1 cellular context compared by ENCODE assay signal in the genomic region with DNA sequence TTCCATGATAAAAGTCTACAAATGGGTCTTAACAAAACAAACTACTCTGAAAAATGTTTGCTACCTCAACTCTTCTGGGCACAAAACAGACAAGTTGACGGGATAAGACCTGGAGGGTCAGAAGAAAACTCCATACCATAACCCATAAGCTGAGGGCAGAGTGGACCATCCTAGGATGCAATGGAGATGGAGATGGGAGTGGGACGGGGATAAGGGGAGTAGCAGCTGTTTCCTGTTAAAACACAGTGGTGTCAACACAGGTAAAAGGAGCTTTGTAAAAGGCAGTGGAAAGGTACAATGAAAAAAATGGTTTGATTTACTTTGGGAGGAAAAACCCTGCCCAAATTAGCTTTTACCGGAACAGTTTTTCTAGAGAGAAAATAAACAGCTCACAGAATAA.
TF ChIP-seq lines count a peak whose summit lies in the region.

No MANE protein-coding gene starts in this region.

TF ChIP-seq in liver, 16 proteins besides CTCF, POLR2A, EP300 and RAD21 (continued from another document):
- TF ChIP-seq, protein P1, sequence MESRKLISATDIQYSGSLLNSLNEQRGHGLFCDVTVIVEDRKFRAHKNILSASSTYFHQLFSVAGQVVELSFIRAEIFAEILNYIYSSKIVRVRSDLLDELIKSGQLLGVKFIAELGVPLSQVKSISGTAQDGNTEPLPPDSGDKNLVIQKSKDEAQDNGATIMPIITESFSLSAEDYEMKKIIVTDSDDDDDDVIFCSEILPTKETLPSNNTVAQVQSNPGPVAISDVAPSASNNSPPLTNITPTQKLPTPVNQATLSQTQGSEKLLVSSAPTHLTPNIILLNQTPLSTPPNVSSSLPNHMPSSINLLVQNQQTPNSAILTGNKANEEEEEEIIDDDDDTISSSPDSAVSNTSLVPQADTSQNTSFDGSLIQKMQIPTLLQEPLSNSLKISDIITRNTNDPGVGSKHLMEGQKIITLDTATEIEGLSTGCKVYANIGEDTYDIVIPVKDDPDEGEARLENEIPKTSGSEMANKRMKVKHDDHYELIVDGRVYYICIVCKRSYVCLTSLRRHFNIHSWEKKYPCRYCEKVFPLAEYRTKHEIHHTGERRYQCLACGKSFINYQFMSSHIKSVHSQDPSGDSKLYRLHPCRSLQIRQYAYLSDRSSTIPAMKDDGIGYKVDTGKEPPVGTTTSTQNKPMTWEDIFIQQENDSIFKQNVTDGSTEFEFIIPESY (IDR thresholded peaks at IDR 0.05), result no peak
- TF ChIP-seq, protein P2, sequence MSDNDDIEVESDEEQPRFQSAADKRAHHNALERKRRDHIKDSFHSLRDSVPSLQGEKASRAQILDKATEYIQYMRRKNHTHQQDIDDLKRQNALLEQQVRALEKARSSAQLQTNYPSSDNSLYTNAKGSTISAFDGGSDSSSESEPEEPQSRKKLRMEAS (IDR thresholded peaks at IDR 0.05), result no peak
- TF ChIP-seq HNF4G (IDR thresholded peaks at IDR 0.05) (no peak), SP1 (IDR thresholded peaks at IDR 0.05) (no peak), GABPA (IDR thresholded peaks at IDR 0.05 in 1 of 2, conservative IDR thresholded peaks at IDR 0.05 in 1 of 2) (no peak), FOXA2 (IDR thresholded peaks at IDR 0.05) (no peak)
TF ChIP-seq in liver: peak in this region for 0.
